Comparison of ENCODE assay signal across 8 cellular contexts in the genomic region with DNA sequence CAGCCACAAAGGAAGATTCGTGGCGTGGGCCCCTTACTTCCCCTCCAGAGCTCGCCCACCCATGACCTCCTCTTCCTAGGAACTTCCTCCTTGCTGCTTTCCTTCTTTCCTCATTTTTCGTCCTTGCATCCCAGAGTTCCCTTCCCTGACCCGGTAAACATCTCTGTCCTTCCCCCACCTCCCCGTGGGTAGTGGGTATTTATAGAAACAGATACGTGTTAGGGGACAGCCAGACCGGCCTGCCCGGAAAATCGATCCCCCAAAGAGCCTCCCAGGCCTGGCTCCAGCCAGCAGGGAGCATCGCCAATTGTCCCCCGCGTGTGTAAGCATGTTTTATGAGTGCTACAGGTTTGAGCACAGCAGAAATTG. TPM values are rescaled to one million over a fixed set of nuclear protein-coding genes. Genes with fewer than 3 reads are reported as not detected.
DNase-seq lines count a peak whose midpoint lies in the region; ATAC-seq, FAIRE-seq and TF ChIP-seq lines count a peak whose summit lies in the region.

No MANE protein-coding gene starts in this region.

- no peak overlapping the region for H2BK5ac ChIP-seq in H1 (ENCODE audit: low read depth, low read length)

- H3K4me2 ChIP-seq in H1 (ENCODE audit: insufficient read depth in 1 of 2, low read depth in 2 of 2, low read length in 2 of 2), result peak overlapping the region; percentile 85 to 93

- no peak overlapping the region for H2BK20ac ChIP-seq in H1 (ENCODE audit: low read length)

- peak overlapping the region; percentile 97 for H3K4me3 ChIP-seq in RWPE2 (ENCODE audit: severe bottlenecking)
- peak overlapping the region; percentile 79 to 99 (median 92) for H3K4me3 ChIP-seq in H1 (ENCODE audit: extremely low read depth in 1 of 4, insufficient read depth in 2 of 4, low read depth in 3 of 4, low read length in 4 of 4)

- peaks cover 32 to 60% of the 10 kb centered on the region in 2 experiments for H3K79me2 ChIP-seq in H1 (ENCODE audit: control insufficient read depth in 1 of 2, insufficient read depth in 2 of 2, low read length in 2 of 2)

- POLR2A ChIA-PET in H1 (lab: Charles Lee; ENCODE audit: partially characterized antibody), result interaction anchor here (0.8 to 2.0 kb wide), 7 partner anchors 7 to 268 kb away, joined by 3 to 5 read pairs (median 4); no protein-coding TSS in a partner anchor

- H3K14ac ChIP-seq in H1 (ENCODE audit: insufficient read length), result no peak overlapping the region

- H3K36me3 ChIP-seq in RWPE2 (ENCODE audit: low read depth) (no peaks in the 10 kb centered on the region; the same call in 1 of the 2 replicates), H1 (ENCODE audit: control insufficient read depth in 2 of 4, insufficient read depth in 4 of 4, low read length in 3 of 4) (peaks cover 0 to 10% (median 0%) of the 10 kb centered on the region in 4 experiments; a peak in 2 of 8 replicates)

- H3K79me1 ChIP-seq in H1 (ENCODE audit: low read depth, low read length), result peaks cover 13% of the 10 kb centered on the region

- H4K5ac ChIP-seq in H1 (ENCODE audit: insufficient read length, low read depth, low read length), result no peak overlapping the region

- H3K9ac ChIP-seq in H1 (replicated peaks in 1 of 4; ENCODE audit: extremely low read depth in 1 of 4, low read depth in 3 of 4, low read length in 3 of 4), result peak overlapping the region in 3 of 4 experiments; percentile 80 to 88 (median 88); a peak in 6 of 7 replicates

- peak; percentile 24 for DNase-seq in NCI-H345 (lab: John Stamatoyannopoulos, UW)
- DNase-seq in NCI-H345 treated with DMSO at 0.1 percent for 48 hours (lab: John Stamatoyannopoulos, UW; ENCODE audit: unreplicated experiment), result no peak
- no peak for DNase-seq in RWPE2 (ENCODE audit: low spot score)
- DNase-seq in H1 (ENCODE audit: low read depth in 1 of 2, low spot score in 2 of 2), result no peak
- peak; percentile 43 for DNase-seq in mucosa of gallbladder (ENCODE audit: low spot score)
- no peak for DNase-seq in GDM1 (lab: John Stamatoyannopoulos, UW)

- H3K18ac ChIP-seq in H1 (ENCODE audit: extremely low read depth, low read length), result 0 out of 2 replicates have a peak overlapping the region, but pooled peaks have one; percentile 60

- H4K20me1 ChIP-seq in H1 (replicated peaks in 1 of 2; ENCODE audit: control insufficient read depth in 1 of 2, insufficient read depth in 2 of 2, low read length in 2 of 2), result peaks cover 10 to 18% of the 10 kb centered on the region in 2 experiments

- peaks cover 13% of the 10 kb centered on the region for H3K23me2 ChIP-seq in H1 (ENCODE audit: low read depth, low read length)

- H3K56ac ChIP-seq in H1 (replicated peaks; ENCODE audit: insufficient read length, low read depth, low read length), result peak overlapping the region; percentile 37

- H2BK12ac ChIP-seq in H1 (ENCODE audit: low read depth, low read length), result no peak overlapping the region

- H3K4ac ChIP-seq in H1 (replicated peaks; ENCODE audit: insufficient read length, low read depth, low read length), result peak overlapping the region; percentile 57

- no peak for TF ChIP-seq RAD21 in H1 (IDR thresholded peaks at IDR 0.05 in 1 of 2, conservative IDR thresholded peaks at IDR 0.05 in 1 of 2; ENCODE audit: low read depth in 2 of 2, low read length in 2 of 2)

- H3K4me1 ChIP-seq in RWPE2 (ENCODE audit: insufficient read depth, poor library complexity, severe bottlenecking) (peaks cover 33% of the 10 kb centered on the region), H1 (replicated peaks in 1 of 4; ENCODE audit: control insufficient read depth in 3 of 4, insufficient read depth in 4 of 4, low read length in 3 of 4) (peaks cover 0 to 14% (median 11%) of the 10 kb centered on the region in 4 experiments; a peak in 4 of 7 replicates)

- H4K91ac ChIP-seq in H1 (replicated peaks; ENCODE audit: insufficient read length, low read length), result peak overlapping the region; percentile 68

- 0 out of 2 replicates have a peak overlapping the region, but pooled peaks have one; percentile 39 for H2AK5ac ChIP-seq in H1 (ENCODE audit: low read depth, low read length)

- CTCF ChIA-PET in H1 (lab: Charles Lee; ENCODE audit: partially characterized antibody), result interaction anchor here (1.5 to 2.2 kb wide), 2 partner anchors 292 to 294 kb away, joined by 4 to 8 read pairs; no protein-coding TSS in a partner anchor

- H4K8ac ChIP-seq in H1 (ENCODE audit: extremely low read depth, insufficient read depth, low read length), result peak overlapping the region; percentile 89

- ATAC-seq in RWPE2 (ENCODE audit: low read depth) (no peak), GM21723 (IDR thresholded peaks at IDR 0.05; ENCODE audit: unreplicated experiment) (no peak), GM21423 (IDR thresholded peaks at IDR 0.05; ENCODE audit: unreplicated experiment) (no peak)

- H3K27me3 ChIP-seq in RWPE2 (ENCODE audit: insufficient read depth, poor library complexity, severe bottlenecking) (no peaks in the 10 kb centered on the region), H1 (replicated peaks in 1 of 4; ENCODE audit: control insufficient read depth in 3 of 4, extremely low read depth in 1 of 4, insufficient read depth in 3 of 4, low read length in 3 of 4) (no peaks in the 10 kb centered on the region)

- FAIRE-seq in H1 (lab: Jason Lieb, UNC), result no peak

- no peak overlapping the region for H2BK120ac ChIP-seq in H1 (replicated peaks; ENCODE audit: low read depth, low read length)

- H3K9me3 ChIP-seq in RWPE2 (ENCODE audit: severe bottlenecking) (no peaks in the 10 kb centered on the region), H1 (ENCODE audit: insufficient read depth in 2 of 2, low read depth in 1 of 2, low read length in 1 of 2) (no peaks in the 10 kb centered on the region)

- TF ChIP-seq EP300 in H1 (IDR thresholded peaks at IDR 0.05; ENCODE audit: borderline replicate concordance in 1 of 2, low read depth in 2 of 2, low read length in 2 of 2), result no peak

- H3K23ac ChIP-seq in H1 (ENCODE audit: insufficient read length), result no peak overlapping the region

- H3K27ac ChIP-seq in RWPE2 (ENCODE audit: poor library complexity, severe bottlenecking), result peak overlapping the region; percentile 70
- no peak overlapping the region; the same call in 1 of the 2 replicates for H3K27ac ChIP-seq in H1 (ENCODE audit: low read depth, low read length)

- H2AFZ ChIP-seq in H1 (ENCODE audit: low read length), result no peak overlapping the region

- TF ChIP-seq POLR2A in H1 (IDR thresholded peaks at IDR 0.05; ENCODE audit: control extremely low read depth in 1 of 2, low read depth in 2 of 2, low read length in 2 of 2), result no peak

- WGBS in H1 (ENCODE audit: extremely low coverage in 1 of 2, insufficient coverage in 1 of 2, insufficient read length in 1 of 2, insufficient replicate concordance in 2 of 2, low coverage in 1 of 2, low lambda C conversion rate in 2 of 2, missing lambda C conversion rate in 1 of 2), 2 experiments, result 4% methylated on average over 13 of the region's 13 CpGs; no CpG with 5 or more reads in 1 of the 2 experiments

- TF ChIP-seq CTCF in RWPE2 (IDR thresholded peaks at IDR 0.05; ENCODE audit: poor library complexity, severe bottlenecking) (no peak), H1 (IDR thresholded peaks at IDR 0.05; ENCODE audit: control extremely low read depth in 1 of 3, insufficient read depth in 1 of 3, low read depth in 1 of 3, low read length in 3 of 3) (no peak)

- H2BK15ac ChIP-seq in H1 (ENCODE audit: low read length), result no peak overlapping the region

TF ChIP-seq in H1, 55 proteins besides CTCF, POLR2A, EP300 and RAD21:
- TF ChIP-seq BRCA1 (IDR thresholded peaks at IDR 0.05; ENCODE audit: low read depth, low read length), result no peak
- TF ChIP-seq SP2 (IDR thresholded peaks at IDR 0.05; ENCODE audit: low read length), result no peak
- TF ChIP-seq TCF12 (IDR thresholded peaks at IDR 0.05; ENCODE audit: low read depth, low read length), result no peak
- TF ChIP-seq, protein P1, sequence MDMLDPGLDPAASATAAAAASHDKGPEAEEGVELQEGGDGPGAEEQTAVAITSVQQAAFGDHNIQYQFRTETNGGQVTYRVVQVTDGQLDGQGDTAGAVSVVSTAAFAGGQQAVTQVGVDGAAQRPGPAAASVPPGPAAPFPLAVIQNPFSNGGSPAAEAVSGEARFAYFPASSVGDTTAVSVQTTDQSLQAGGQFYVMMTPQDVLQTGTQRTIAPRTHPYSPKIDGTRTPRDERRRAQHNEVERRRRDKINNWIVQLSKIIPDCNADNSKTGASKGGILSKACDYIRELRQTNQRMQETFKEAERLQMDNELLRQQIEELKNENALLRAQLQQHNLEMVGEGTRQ (IDR thresholded peaks at IDR 0.05; ENCODE audit: low read length), result no peak
- no peak for TF ChIP-seq SIN3A (conservative IDR thresholded peaks at IDR 0.05 in 1 of 2, IDR thresholded peaks at IDR 0.05 in 1 of 2; ENCODE audit: low read depth in 1 of 2, low read length in 2 of 2)

RNA-seq across cellular contexts. Expression of a gene that starts 1.6 kb away (rescaled TPM):
- total RNA-seq in H1 (2021; fragmentation: NEBNext Ultra II Directional; extraction: Animal tissue kit (Norgen Biotek cat#: 25700)), result 31.6 and 34.9 TPM in 2 replicates
- 11.2 and 13.9 TPM in 2 replicates for polyA plus RNA-seq in H1 (2011; rRNA removed)
- 14.4 TPM for polyA plus RNA-seq in H1 (2011; cell fraction: cytosol; rRNA removed)
- polyA plus RNA-seq in H1 (2011; cell fraction: nucleus; rRNA removed), result 30.8 TPM
- polyA plus RNA-seq in H1 (2012, experiment 1 of 2), result 18.9 to 22.9 TPM (median 20.4 TPM) in 4 replicates
- 3.8 TPM for polyA plus RNA-seq in H1 (2012, experiment 2 of 2)
- 10.4 TPM for polyA plus RNA-seq in H1 (2013, experiment 1 of 2)
- polyA plus RNA-seq in H1 (2013, experiment 2 of 2), result 10.1 TPM
- 72.5 and 75.7 TPM in 2 replicates for polyA minus RNA-seq in H1 (2011; rRNA and poly(A)+ RNA removed)
- 36.9 TPM for polyA minus RNA-seq in H1 (2011; cell fraction: cytosol; rRNA and poly(A)+ RNA removed)
- 61.0 TPM for polyA minus RNA-seq in H1 (2011; cell fraction: nucleus; rRNA and poly(A)+ RNA removed)
- total RNA-seq in mucosa of gallbladder, result 67.5 TPM

Comparison
In these comparisons a context has a peak if more than half of its experiments do, and no peak if none do; other contexts are left out.
1. DNase-seq: peak in NCI-H345 (single experiment) and mucosa of gallbladder (single experiment); none in NCI-H345 treated with DMSO at 0.1 percent for 48 hours (single experiment), RWPE2 (single experiment), H1 (0 of 2) and GDM1 (single experiment).